ENCODE assay signal across 15 cellular contexts in genomic region chr7:69645683-69646082, GRCh38. TPM values are rescaled to one million over a fixed set of nuclear protein-coding genes. Genes with fewer than 3 reads are reported as not detected.
DNase-seq lines count a peak whose midpoint lies in the region; ATAC-seq, FAIRE-seq and TF ChIP-seq lines count a peak whose summit lies in the region.
"Had no signal": no experiment of that assay in that cellular context is flagged by ENCODE, and none has a peak within 500 bp of the region (broad histone marks: within the 10 kb centered on the region; RNA-seq: fewer than 3 reads in every experiment).

No MANE protein-coding gene starts in this region.

- peak; percentile 62 for DNase-seq in H7
- peak; percentile 12 for DNase-seq in NCI-H146 treated with DMSO at 0.1 percent for 48 hours (lab: John Stamatoyannopoulos, UW; ENCODE audit: unreplicated experiment)
- DNase-seq in iPS DF 19.7 (ENCODE audit: low read depth, low spot score), result peak; percentile 47
- no peak for DNase-seq in neural crest cell (ENCODE audit: low read depth, low spot score)
- DNase-seq in RCC 7860 (ENCODE audit: low spot score), result no peak
- DNase-seq: COR-L47, NCI-H1048, NCI-H1694, NCI-H446, PC-3, SJCRH30 had no signal

- no peaks in the 10 kb centered on the region for H3K36me3 Mint-ChIP-seq in neural crest cell (ENCODE audit: low read depth)

- ATAC-seq in GM21528 (IDR thresholded peaks at IDR 0.05; ENCODE audit: low FRiP score, unreplicated experiment) (no peak), GM21381 (IDR thresholded peaks at IDR 0.05; ENCODE audit: unreplicated experiment) (no peak)
- ATAC-seq: PC-3 had no signal

- FAIRE-seq in RCC 7860 (lab: Jason Lieb, UNC), result no peak
- FAIRE-seq: GM12892, H54 had no signal

- H3K27me3 Mint-ChIP-seq in neural crest cell (ENCODE audit: low read depth), result no peaks in the 10 kb centered on the region

- TF ChIP-seq CTCF in neural crest cell (conservative IDR thresholded peaks at IDR 0.05), result no peak

- no peaks in the 10 kb centered on the region for H3K9me3 Mint-ChIP-seq in neural crest cell

- no peak overlapping the region for H3K4me3 Mint-ChIP-seq in neural crest cell

- no peaks in the 10 kb centered on the region for H3K36me3 ChIP-seq in H7 (replicated peaks; ENCODE audit: control insufficient read depth, insufficient read depth, low read length)
- H3K36me3 ChIP-seq: SJCRH30 had no signal

- H3K27ac Mint-ChIP-seq in neural crest cell (ENCODE audit: unreplicated experiment), result peak overlapping the region; percentile 92

- H3K4me1 Mint-ChIP-seq in neural crest cell, result peaks cover 55% of the 10 kb centered on the region

- H3K4me3 ChIP-seq in H7 (ENCODE audit: insufficient read depth, low read depth, low read length), result no peak overlapping the region
- H3K4me3 ChIP-seq: SJCRH30 had no signal

- H3K27me3 ChIP-seq in H7 (ENCODE audit: control insufficient read depth, insufficient read depth, low read length), result no peaks in the 10 kb centered on the region; the same call in 1 of the 2 replicates
- H3K27me3 ChIP-seq: SJCRH30 had no signal

RNA-seq across cellular contexts. Expression of gene AUTS2, which starts 47.4 kb away (rescaled TPM):
- 14.6 and 16.1 TPM in 2 replicates for total RNA-seq in H7 (2014; rRNA removed; shearing (Covaris generic))
- total RNA-seq in neural crest cell, result 148 and 152 TPM in 2 replicates
- total RNA-seq: PC-3 had no signal

Comparison
In these comparisons a context has a peak if more than half of its experiments do, and no peak if none do; other contexts are left out.
1. DNase-seq: peak in H7 (single experiment), NCI-H146 treated with DMSO at 0.1 percent for 48 hours (single experiment) and iPS DF 19.7 (single experiment); none in neural crest cell (single experiment) and RCC 7860 (single experiment).